ENCODE assay signal across 8 cellular contexts in genomic region chr17:27457731-27458523, GRCh38. TPM values are rescaled to one million over a fixed set of nuclear protein-coding genes. Genes with fewer than 3 reads are reported as not detected.
A peak's percentile ranks its signal among the peaks of the same experiment; 100 is the strongest.
DNase-seq lines count a peak whose midpoint lies in the region; TF ChIP-seq lines count a peak whose summit lies in the region.

No MANE protein-coding gene starts in this region.

- intact Hi-C loops in PC-9 (cut with micrococcal nuclease; ENCODE audit: unreplicated experiment), result loop anchor here (5.0 to 10.0 kb wide), 2 partner anchors 119 to 213 kb away; no protein-coding TSS in a partner anchor

- no peaks in the 10 kb centered on the region for H4K20me1 ChIP-seq in PC-9 (ENCODE audit: insufficient read depth)

- POLR2A ChIA-PET in AG04450 (lab: Yijun Ruan, JAX), result interaction anchor here (0.6 to 1.0 kb wide), 4 partner anchors 14 to 89 kb away, joined by 3 to 5 read pairs (median 3); no protein-coding TSS in a partner anchor
- POLR2A ChIA-PET in PC-9 (lab: Charles Lee; ENCODE audit: unreplicated experiment), result interaction anchor here (0.8 kb wide), 1 partner anchor 13 kb away, joined by 3 read pairs; no protein-coding TSS in a partner anchor

- H3K79me2 ChIP-seq in PC-9 (ENCODE audit: low read depth) (peaks cover 9% of the 10 kb centered on the region), parathyroid adenoma (peaks cover 35% of the 10 kb centered on the region)

- no TSS peak for BruUV-seq in PC-9 (replicated peaks; lab: Mats Ljungman, UMichigan)

- H3F3A ChIP-seq in PC-9 (ENCODE audit: insufficient read depth, low read depth), result peaks cover 14% of the 10 kb centered on the region; the same call in 1 of the 2 replicates

- peak overlapping the region; percentile 88; the same call in 1 of the 2 replicates for H2AFZ ChIP-seq in PC-9
- H2AFZ ChIP-seq in parathyroid adenoma, result no peak overlapping the region

- TF ChIP-seq CTCF in AG04450 (IDR thresholded peaks at IDR 0.05; ENCODE audit: low read depth, low read length) (no peak), GM12865 (IDR thresholded peaks at IDR 0.05; ENCODE audit: insufficient read depth, low read depth, low read length, missing control alignments) (no peak), PC-9 (conservative IDR thresholded peaks at IDR 0.05) (no peak), epithelial cell of proximal tubule (conservative IDR thresholded peaks at IDR 0.05; ENCODE audit: low read depth, low read length) (no peak), parathyroid adenoma (IDR thresholded peaks at IDR 0.05) (no peak)

- H3K36me3 ChIP-seq in PC-9 (ENCODE audit: low read depth), result no peaks in the 10 kb centered on the region
- no peaks in the 10 kb centered on the region for H3K36me3 ChIP-seq in parathyroid adenoma (ENCODE audit: control insufficient read depth, insufficient read depth, low read length)

- peak overlapping the region; percentile 97 for H3K4me3 ChIP-seq in AG04450 (ENCODE audit: low read depth, low read length)
- H3K4me3 ChIP-seq in GM12865 (ENCODE audit: low read depth, low read length), result peak overlapping the region; percentile 94
- H3K4me3 ChIP-seq in PC-9, result peak overlapping the region; percentile 84
- H3K4me3 ChIP-seq in epithelial cell of proximal tubule (ENCODE audit: low read depth, low read length), result peak overlapping the region; percentile 65
- peak overlapping the region; percentile 80 for H3K4me3 ChIP-seq in parathyroid adenoma (ENCODE audit: low read depth, low read length)

- H3K9ac ChIP-seq in parathyroid adenoma, result no peak overlapping the region

- CTCF ChIA-PET in AG04450 (lab: Charles Lee), result interaction anchor here (0.6 to 10.5 kb wide), 7 partner anchors 7 to 147 kb away, joined by 3 to 94 read pairs (median 6); no protein-coding TSS in a partner anchor
- CTCF ChIA-PET in PC-9 (lab: Charles Lee), result interaction anchor here (0.6 kb wide), 1 partner anchor 129 kb away, joined by 3 read pairs; no protein-coding TSS in a partner anchor

- H3K4me1 ChIP-seq in PC-9 (replicated peaks; ENCODE audit: insufficient read depth) (peaks cover 18% of the 10 kb centered on the region), parathyroid adenoma (peaks cover 10% of the 10 kb centered on the region)

- no peaks in the 10 kb centered on the region for H3K9me2 ChIP-seq in PC-9 (ENCODE audit: insufficient read depth)

- H3K27ac ChIP-seq in AG04450 (ENCODE audit: low read depth, low read length) (no peak overlapping the region), PC-9 (no peak overlapping the region), parathyroid adenoma (no peak overlapping the region)

- no peak for DNase-seq in AG04450 (ENCODE audit: low read depth, low spot score)
- DNase-seq in GM12865 (ENCODE audit: low read depth), result peak; percentile 56
- DNase-seq in PC-9, result no peak
- DNase-seq in epithelial cell of proximal tubule (ENCODE audit: low read depth), result no peak
- DNase-seq in stimulated activated CD4-positive, alpha-beta T cell treated with anti-CD3 and anti-CD28 coated beads, Interleukin-4, amount 100 ng/mL, for 4 hours, result no peak
- no peak for DNase-seq in NCI-H1436 treated with DMSO at 0.1 percent for 48 hours (lab: John Stamatoyannopoulos, UW)
- DNase-seq in stimulated activated CD4-positive, alpha-beta T cell treated with anti-CD3 and anti-CD28 coated beads, Interleukin-15, amount 100 ng/mL, for 24 hours, result no peak

- peak overlapping the region; percentile 80 for H3K4me2 ChIP-seq in PC-9
- peak overlapping the region; percentile 76 for H3K4me2 ChIP-seq in parathyroid adenoma (ENCODE audit: low read length)

- H3K9me3 ChIP-seq in AG04450 (ENCODE audit: control insufficient read depth, insufficient read depth, low read length) (peaks cover 3% of the 10 kb centered on the region; the same call in 1 of the 2 replicates), PC-9 (ENCODE audit: insufficient read depth, low read depth) (no peaks in the 10 kb centered on the region), parathyroid adenoma (ENCODE audit: control insufficient read depth, low read length) (no peaks in the 10 kb centered on the region)

- H3K27me3 ChIP-seq in AG04450 (ENCODE audit: control insufficient read depth, insufficient read depth, low read length) (no peaks in the 10 kb centered on the region), PC-9 (ENCODE audit: insufficient read depth, low read depth) (no peaks in the 10 kb centered on the region), parathyroid adenoma (ENCODE audit: control insufficient read depth, insufficient read depth, low read length) (no peaks in the 10 kb centered on the region)

RNA-seq across cellular contexts. Expression of gene KSR1, which starts 1.7 kb away (rescaled TPM):
- 28.2 and 34.9 TPM in 2 replicates for polyA plus RNA-seq in AG04450 (2011; rRNA removed)
- polyA minus RNA-seq in AG04450 (2011; rRNA and poly(A)+ RNA removed), result 56.0 and 69.7 TPM in 2 replicates
- total RNA-seq in PC-9 (2021), result 19.1 and 24.6 TPM in 2 replicates
- total RNA-seq in epithelial cell of proximal tubule, result 7.2 and 19.9 TPM in 2 replicates
